8 cellular contexts compared by ENCODE assay signal in genomic region chr17:1829579-1830257, GRCh38. TPM values are rescaled to one million over a fixed set of nuclear protein-coding genes. Genes with fewer than 3 reads are reported as not detected.
DNase-seq lines count a peak whose midpoint lies in the region; ATAC-seq and TF ChIP-seq lines count a peak whose summit lies in the region.

Gene RPA1, plus strand, starts transcription at chr17:1830005. Its CDS starts 89 bp downstream, at chr17:1830094.
Gene SMYD4, minus strand, starts transcription at chr17:1829902. Its CDS starts 1,908 bp downstream, at chr17:1827994.

- H3K9me3 ChIP-seq in Peyer's patch: no peaks in the 10 kb centered on the region

- peak; percentile 8 for DNase-seq in DMS153 (lab: John Stamatoyannopoulos, UW)
- DNase-seq in HuH-7 (ENCODE audit: low spot score): peak; percentile 90
- DNase-seq in Peyer's patch: peak; percentile 86 to 95 (median 94)
- peak; percentile 94 to 95 for DNase-seq in activated T-cell treated with anti-CD3 and anti-CD28 coated beads, Interleukin-2, amount 50 U/mL, for 72 hours
- DNase-seq in fibroblast of gingiva (ENCODE audit: low read depth): peak; percentile 85
- peak; percentile 90 for DNase-seq in naive B cell
- peak; percentile 75 to 86 for DNase-seq in stimulated activated CD8-positive, alpha-beta memory T cell treated with anti-CD3 and anti-CD28 coated beads, Interleukin-7, amount 100 ng/mL, for 48 hours (ENCODE audit: extremely low read depth in 1 of 2, low read depth in 1 of 2)

- TF ChIP-seq CTCF in Peyer's patch (IDR thresholded peaks at IDR 0.05): no peak

- peaks cover 13 to 31% of the 10 kb centered on the region in 2 donors for H3K36me3 Mint-ChIP-seq in activated T-cell treated with anti-CD3 and anti-CD28 coated beads, Interleukin-2, amount 50 U/mL, for 72 hours (ENCODE audit: insufficient read depth in 2 of 2)
- peaks cover 4 to 5% of the 10 kb centered on the region in 2 donors for H3K36me3 Mint-ChIP-seq in naive B cell

- peaks cover 0 to 16% (median 11%) of the 10 kb centered on the region in 4 donors for H3K4me1 ChIP-seq in Peyer's patch

- H3K9me3 Mint-ChIP-seq in activated T-cell treated with anti-CD3 and anti-CD28 coated beads, Interleukin-2, amount 50 U/mL, for 72 hours: no peaks in the 10 kb centered on the region
- H3K9me3 Mint-ChIP-seq in naive B cell: no peaks in the 10 kb centered on the region

- no peaks in the 10 kb centered on the region for H3K27me3 ChIP-seq in Peyer's patch

- H3K4me1 Mint-ChIP-seq in activated T-cell treated with anti-CD3 and anti-CD28 coated beads, Interleukin-2, amount 50 U/mL, for 72 hours (ENCODE audit: low read depth): peaks cover 80% of the 10 kb centered on the region
- peaks cover 29 to 44% (median 37%) of the 10 kb centered on the region in 3 donors for H3K4me1 Mint-ChIP-seq in naive B cell

- H3K27me3 Mint-ChIP-seq in activated T-cell treated with anti-CD3 and anti-CD28 coated beads, Interleukin-2, amount 50 U/mL, for 72 hours (ENCODE audit: low read depth): no peaks in the 10 kb centered on the region
- no peaks in the 10 kb centered on the region for H3K27me3 Mint-ChIP-seq in naive B cell

- H3K27ac Mint-ChIP-seq in activated T-cell treated with anti-CD3 and anti-CD28 coated beads, Interleukin-2, amount 50 U/mL, for 72 hours: peak within 1 kb of the TSS; percentile 97
- H3K27ac Mint-ChIP-seq in naive B cell: peak within 1 kb of the TSS; percentile 88 to 98 (median 92)

- H3K4me3 Mint-ChIP-seq in activated T-cell treated with anti-CD3 and anti-CD28 coated beads, Interleukin-2, amount 50 U/mL, for 72 hours: peak within 1 kb of the TSS; percentile 91 to 97
- peak within 1 kb of the TSS; percentile 84 to 97 (median 94) for H3K4me3 Mint-ChIP-seq in naive B cell

- peaks cover 0 to 30% (median 0%) of the 10 kb centered on the region in 3 donors for H3K36me3 ChIP-seq in Peyer's patch

- ATAC-seq in GM21526 (IDR thresholded peaks at IDR 0.05; ENCODE audit: low FRiP score, unreplicated experiment): peak; percentile 72
- ATAC-seq in activated T-cell treated with anti-CD3 and anti-CD28 coated beads, Interleukin-2, amount 50 U/mL, for 72 hours (replicated peaks in 1 of 2): peak; percentile 98 to 99
- peak; percentile 94 to 96 for ATAC-seq in naive B cell (ENCODE audit: low read depth in 2 of 2)

- peak within 1 kb of the TSS; percentile 75 to 99 (median 88) for H3K4me3 ChIP-seq in Peyer's patch

- peak within 1 kb of the TSS; percentile 85 to 95 (median 88) for H3K27ac ChIP-seq in Peyer's patch

- TF ChIP-seq POLR2A in Peyer's patch (IDR thresholded peaks at IDR 0.05): peak; percentile 72 to 87

RNA-seq across cellular contexts. Expression of gene RPA1, which starts in this region (rescaled TPM):
- total RNA-seq in Peyer's patch: 10 to 100 TPM; 17.2 to 32.2 (median 26.0) TPM
- 100 to 1,000 TPM; 178 to 211 TPM for total RNA-seq in activated T-cell treated with anti-CD3 and anti-CD28 coated beads, Interleukin-2, amount 50 U/mL, for 72 hours
- polyA plus RNA-seq in naive B cell (ENCODE audit: low read depth in 6 of 6): 10 to 100 TPM; 45.1 to 56.0 (median 50.5) TPM

RNA-seq across cellular contexts. Expression of gene SMYD4, which starts in this region (rescaled TPM):
- 10 to 100 TPM; 31.2 to 42.1 (median 39.8) TPM for total RNA-seq in Peyer's patch
- total RNA-seq in activated T-cell treated with anti-CD3 and anti-CD28 coated beads, Interleukin-2, amount 50 U/mL, for 72 hours: 10 to 100 TPM; 23.0 to 30.6 TPM
- polyA plus RNA-seq in naive B cell (ENCODE audit: low read depth in 6 of 6): 10 to 100 TPM in 2 of 6 donors, 1 to 10 TPM in 4; 4.0 to 15.8 (median 7.7) TPM

Comparison
In these comparisons a context has a peak if more than half of its experiments do, and no peak if none do; other contexts are left out.
1. Peak in every context shown above with its lines: DNase-seq, ATAC-seq, H3K4me3 ChIP-seq and H3K27ac ChIP-seq.
2. RNA of gene RPA1 (total RNA-seq): 178 to 211 TPM in activated T-cell treated with anti-CD3 and anti-CD28 coated beads, Interleukin-2, amount 50 U/mL, for 72 hours; 17.2 to 32.2 TPM in Peyer's patch; every median in the first group is over 4 times any median in the second.
3. DNase-seq: peak in every context shown above with its lines; median percentile 94 in activated T-cell treated with anti-CD3 and anti-CD28 coated beads, Interleukin-2, amount 50 U/mL, for 72 hours; 94 in Peyer's patch; 90 in HuH-7; 90 in naive B cell; 85 in fibroblast of gingiva; 80 in stimulated activated CD8-positive, alpha-beta memory T cell treated with anti-CD3 and anti-CD28 coated beads, Interleukin-7, amount 100 ng/mL, for 48 hours; 8 in DMS153.